ENCODE assay signal across 16 cellular contexts in genomic region chr20:15060265-15061060, GRCh38.
"Had no signal": no experiment of that assay in that cellular context is flagged by ENCODE, and none has a peak within 500 bp of the region (broad histone marks: within the 10 kb centered on the region; RNA-seq: fewer than 3 reads in every experiment).

No MANE protein-coding gene starts in this region.

- ATAC-seq: activated CD8-positive, alpha-beta T cell treated with anti-CD3 and anti-CD28 coated beads for 36 hours; lower lobe of right lung; upper lobe of right lung had no signal

- H3K9me3 Mint-ChIP-seq: activated CD8-positive, alpha-beta T cell treated with anti-CD3 and anti-CD28 coated beads for 36 hours; stimulated activated naive B cell treated with anti-CD40 and anti-IgM and Interleukin-4, amounts not matched to agents 10 μg/mL and 1 μg/mL and 100 μg/mL, for 72 hours had no signal

- H3K4me3 Mint-ChIP-seq: activated CD4-positive, alpha-beta T cell treated with anti-CD3 and anti-CD28 coated beads, Interleukin-2, amount 10 ng/mL, durations not matched to agents 24 days and 14 days; activated CD8-positive, alpha-beta T cell treated with anti-CD3 and anti-CD28 coated beads for 36 hours; activated T-cell treated with anti-CD3 and anti-CD28 coated beads, Interleukin-2, amount 50 U/mL, for 24 hours; central memory CD8-positive, alpha-beta T cell; stimulated activated naive B cell treated with anti-CD40 and anti-IgM and Interleukin-4, amounts not matched to agents 10 μg/mL and 1 μg/mL and 100 μg/mL, for 72 hours had no signal

- H3K36me3 Mint-ChIP-seq: stimulated activated naive B cell treated with anti-CD40 and anti-IgM and Interleukin-4, amounts not matched to agents 10 μg/mL and 1 μg/mL and 100 μg/mL, for 72 hours had no signal

- H3K36me3 ChIP-seq: brain microvascular endothelial cell, lower lobe of right lung, prostate gland, sigmoid colon, upper lobe of right lung had no signal

- H3K27ac ChIP-seq: brain microvascular endothelial cell, lower lobe of right lung, prostate gland, sigmoid colon, upper lobe of right lung had no signal

- H3K4me1 Mint-ChIP-seq: activated CD4-positive, alpha-beta T cell treated with anti-CD3 and anti-CD28 coated beads, Interleukin-2, amount 10 ng/mL, durations not matched to agents 24 days and 14 days; central memory CD8-positive, alpha-beta T cell had no signal

- H3K9me3 ChIP-seq: lower lobe of right lung, prostate gland, sigmoid colon, upper lobe of right lung had no signal

- H3K27me3 Mint-ChIP-seq: activated CD4-positive, alpha-beta T cell treated with anti-CD3 and anti-CD28 coated beads, Interleukin-2, amount 10 ng/mL, durations not matched to agents 24 days and 14 days; activated CD8-positive, alpha-beta T cell treated with anti-CD3 and anti-CD28 coated beads for 36 hours; activated T-cell treated with anti-CD3 and anti-CD28 coated beads, Interleukin-2, amount 50 U/mL, for 24 hours; central memory CD8-positive, alpha-beta T cell; stimulated activated naive B cell treated with anti-CD40 and anti-IgM and Interleukin-4, amounts not matched to agents 10 μg/mL and 1 μg/mL and 100 μg/mL, for 72 hours had no signal

- H3K4me3 ChIP-seq: lower lobe of right lung, prostate gland, sigmoid colon, upper lobe of right lung had no signal

- H3K4me1 ChIP-seq: lower lobe of right lung, prostate gland, sigmoid colon, upper lobe of right lung had no signal

- DNase-seq: activated CD4-positive, alpha-beta T cell treated with anti-CD3 and anti-CD28 coated beads, Interleukin-2, amount 10 ng/mL, durations not matched to agents 24 days and 14 days; activated CD8-positive, alpha-beta T cell treated with anti-CD3 and anti-CD28 coated beads for 36 hours; activated naive CD4-positive, alpha-beta T cell treated with Interleukin-2 at 50 U/mL for 16 hours; activated T-cell treated with anti-CD3 and anti-CD28 coated beads, Interleukin-2, amount 50 U/mL, for 24 hours; brain microvascular endothelial cell; effector memory CD4-positive, alpha-beta T cell; lower lobe of right lung; midbrain; sigmoid colon; stimulated activated CD4-positive, alpha-beta T cell treated with anti-CD3 and anti-CD28 coated beads, Interleukin-4, amount 100 ng/mL, for 4 hours; stimulated activated naive B cell treated with anti-CD40 and anti-IgM and Interleukin-4, amounts not matched to agents 10 μg/mL and 1 μg/mL and 100 μg/mL, for 72 hours; T1000; upper lobe of right lung had no signal

- H3K27ac Mint-ChIP-seq: activated CD4-positive, alpha-beta T cell treated with anti-CD3 and anti-CD28 coated beads, Interleukin-2, amount 10 ng/mL, durations not matched to agents 24 days and 14 days; activated CD8-positive, alpha-beta T cell treated with anti-CD3 and anti-CD28 coated beads for 36 hours; activated T-cell treated with anti-CD3 and anti-CD28 coated beads, Interleukin-2, amount 50 U/mL, for 24 hours; activated T-helper 2 cell treated with anti-CD3 and anti-CD28 coated beads, Interferon-gamma antibody, Interleukin-2, Interleukin-4, amounts not matched to agents 10 μg/mL and 5 μg/mL and 100 μg/mL, durations not matched to agents 14 hours and 24 hours and 36 hours; stimulated activated naive B cell treated with anti-CD40 and anti-IgM and Interleukin-4, amounts not matched to agents 10 μg/mL and 1 μg/mL and 100 μg/mL, for 72 hours had no signal

- H3K27me3 ChIP-seq: brain microvascular endothelial cell, sigmoid colon, upper lobe of right lung had no signal
